In genomic region chr2:173066887-173067676, GRCh38 we compare ENCODE assay signal across 1 cellular context.
TF ChIP-seq lines count a peak whose summit lies in the region.

No MANE protein-coding gene starts in this region.

TF ChIP-seq in K562, 482 proteins besides CTCF, POLR2A, EP300 and RAD21 (continued from another document):
- TF ChIP-seq CBX8 (IDR thresholded peaks at IDR 0.05; ENCODE audit: borderline replicate concordance, extremely low read depth, low read depth, low read length, poor library complexity, severe bottlenecking) (peak; percentile 94), NFYB (IDR thresholded peaks at IDR 0.05; ENCODE audit: extremely low read depth, insufficient read length) (no peak), ZNF316 (IDR thresholded peaks at IDR 0.05) (0 out of 2 replicates have a peak, but pooled peaks have one; percentile 3), CEBPZ (IDR thresholded peaks at IDR 0.05; ENCODE audit: borderline replicate concordance, low read depth, low read length) (no peak), HMGN3 (IDR thresholded peaks at IDR 0.05; ENCODE audit: borderline replicate concordance, extremely low read depth, insufficient read length, low read depth, low read length) (no peak)
